In genomic region chr7:140053812-140054539, GRCh38 we compare ENCODE assay signal across 10 cellular contexts. TPM values are rescaled to one million over a fixed set of nuclear protein-coding genes. Genes with fewer than 3 reads are reported as not detected.
DNase-seq lines count a peak whose midpoint lies in the region; ATAC-seq and TF ChIP-seq lines count a peak whose summit lies in the region.
"Had no signal": no experiment of that assay in that cellular context is flagged by ENCODE, and none has a peak within 500 bp of the region (broad histone marks: within the 10 kb centered on the region; RNA-seq: fewer than 3 reads in every experiment).

No MANE protein-coding gene starts in this region.

- H3K36me3 ChIP-seq in endodermal cell (ENCODE audit: control insufficient read depth, insufficient read depth, low read length) (no peaks in the 10 kb centered on the region), tibial artery (peaks cover 9 to 20% (median 9%) of the 10 kb centered on the region in 3 donors)

- no peak overlapping the region for H3K27ac ChIP-seq in endodermal cell (ENCODE audit: low read depth, low read length)
- no peak overlapping the region for H3K27ac ChIP-seq in tibial artery

- H3K9me3 Mint-ChIP-seq in activated T-helper 2 cell treated with anti-CD3 and anti-CD28 coated beads, Interferon-gamma antibody, Interleukin-2, Interleukin-4, amounts not matched to agents 10 μg/mL and 5 μg/mL and 100 μg/mL, durations not matched to agents 14 hours and 24 hours and 36 hours, result no peaks in the 10 kb centered on the region
- H3K9me3 Mint-ChIP-seq in endodermal cell, result no peaks in the 10 kb centered on the region

- H3K9me3 ChIP-seq in endodermal cell (ENCODE audit: control insufficient read depth, low read length) (no peaks in the 10 kb centered on the region), tibial artery (no peaks in the 10 kb centered on the region)

- intact Hi-C loops in activated T-helper 2 cell treated with anti-CD3 and anti-CD28 coated beads, Interferon-gamma antibody, Interleukin-2, Interleukin-4, amounts not matched to agents 10 μg/mL and 5 μg/mL and 100 μg/mL, durations not matched to agents 14 hours and 24 hours and 36 hours (cut with micrococcal nuclease), result no loop called here
- intact Hi-C loops in tibial artery (cut with DNase I; ENCODE audit: low total_unique reads), result no loop called here

- peaks cover 33% of the 10 kb centered on the region for H3K4me1 Mint-ChIP-seq in activated T-helper 2 cell treated with anti-CD3 and anti-CD28 coated beads, Interferon-gamma antibody, Interleukin-2, Interleukin-4, amounts not matched to agents 10 μg/mL and 5 μg/mL and 100 μg/mL, durations not matched to agents 14 hours and 24 hours and 36 hours (ENCODE audit: low read depth)
- H3K4me1 Mint-ChIP-seq in endodermal cell, result no peaks in the 10 kb centered on the region

- H3K4me3 ChIP-seq in endodermal cell (ENCODE audit: low read length) (no peak overlapping the region), tibial artery (no peak overlapping the region)

- peak overlapping the region; percentile 16 for H3K27ac Mint-ChIP-seq in activated T-helper 2 cell treated with anti-CD3 and anti-CD28 coated beads, Interferon-gamma antibody, Interleukin-2, Interleukin-4, amounts not matched to agents 10 μg/mL and 5 μg/mL and 100 μg/mL, durations not matched to agents 14 hours and 24 hours and 36 hours
- no peak overlapping the region for H3K27ac Mint-ChIP-seq in endodermal cell

- peaks cover 59% of the 10 kb centered on the region for H3K36me3 Mint-ChIP-seq in activated T-helper 2 cell treated with anti-CD3 and anti-CD28 coated beads, Interferon-gamma antibody, Interleukin-2, Interleukin-4, amounts not matched to agents 10 μg/mL and 5 μg/mL and 100 μg/mL, durations not matched to agents 14 hours and 24 hours and 36 hours (ENCODE audit: low read depth)
- no peaks in the 10 kb centered on the region for H3K36me3 Mint-ChIP-seq in endodermal cell (ENCODE audit: low read depth)

- TF ChIP-seq POLR2A in GM18505 (IDR thresholded peaks at IDR 0.05; ENCODE audit: borderline replicate concordance, extremely low read depth, insufficient read depth, insufficient read length), result no peak

- no peak for TF ChIP-seq CTCF in endodermal cell (conservative IDR thresholded peaks at IDR 0.05)
- no peak for TF ChIP-seq CTCF in tibial artery (IDR thresholded peaks at IDR 0.05)

- H3K4me1 ChIP-seq in endodermal cell (ENCODE audit: control insufficient read depth, insufficient read depth, low read length) (no peaks in the 10 kb centered on the region), tibial artery (peaks cover 0 to 21% (median under 1%) of the 10 kb centered on the region in 4 donors)

- WGBS in endodermal cell (ENCODE audit: insufficient coverage in 1 of 2, insufficient read length in 1 of 2), 2 experiments, result 93 to 100% methylated on average over 1 to 3 of the region's 3 CpGs

- DNase-seq in activated T-helper 2 cell treated with anti-CD3 and anti-CD28 coated beads, Interferon-gamma antibody, Interleukin-2, Interleukin-4, amounts not matched to agents 10 μg/mL and 5 μg/mL and 100 μg/mL, durations not matched to agents 14 hours and 24 hours and 36 hours (ENCODE audit: low spot score), result no peak
- DNase-seq in cerebellar cortex (ENCODE audit: low spot score), result no peak
- DNase-seq in endodermal cell, result no peak
- no peak for DNase-seq in NCI-H446 treated with DMSO at 0.1 percent for 48 hours (lab: John Stamatoyannopoulos, UW)
- DNase-seq in tibial artery, result no peak
- DNase-seq: activated CD4-positive, alpha-beta T cell treated with anti-CD3 and anti-CD28 coated beads for 48 hours had no signal

- H3K9ac ChIP-seq in endodermal cell (ENCODE audit: extremely low read depth, low read length, poor library complexity, severe bottlenecking), result no peak overlapping the region

- ATAC-seq in GM18505 (IDR thresholded peaks at IDR 0.05; ENCODE audit: unreplicated experiment) (peak; percentile 78), GM19467 (IDR thresholded peaks at IDR 0.05; ENCODE audit: unreplicated experiment) (peak; percentile 84), HG03066 (IDR thresholded peaks at IDR 0.05; ENCODE audit: low read depth, unreplicated experiment) (peak; percentile 96)

- H3K27me3 ChIP-seq in endodermal cell (ENCODE audit: control insufficient read depth, insufficient read depth, low read length, poor library complexity, severe bottlenecking) (no peaks in the 10 kb centered on the region), tibial artery (no peaks in the 10 kb centered on the region)

- no peak overlapping the region for H3K4me3 Mint-ChIP-seq in activated T-helper 2 cell treated with anti-CD3 and anti-CD28 coated beads, Interferon-gamma antibody, Interleukin-2, Interleukin-4, amounts not matched to agents 10 μg/mL and 5 μg/mL and 100 μg/mL, durations not matched to agents 14 hours and 24 hours and 36 hours (ENCODE audit: low read depth)
- H3K4me3 Mint-ChIP-seq in endodermal cell, result no peak overlapping the region

- no peaks in the 10 kb centered on the region for H3K27me3 Mint-ChIP-seq in activated T-helper 2 cell treated with anti-CD3 and anti-CD28 coated beads, Interferon-gamma antibody, Interleukin-2, Interleukin-4, amounts not matched to agents 10 μg/mL and 5 μg/mL and 100 μg/mL, durations not matched to agents 14 hours and 24 hours and 36 hours (ENCODE audit: low read depth)
- no peaks in the 10 kb centered on the region for H3K27me3 Mint-ChIP-seq in endodermal cell (ENCODE audit: insufficient read depth)

RNA-seq across cellular contexts. Expression of gene PARP12, which starts 8.8 kb away (rescaled TPM):
- 23.6 and 24.6 TPM in 2 replicates for total RNA-seq in activated T-helper 2 cell treated with anti-CD3 and anti-CD28 coated beads, Interferon-gamma antibody, Interleukin-2, Interleukin-4, amounts not matched to agents 10 μg/mL and 5 μg/mL and 100 μg/mL, durations not matched to agents 14 hours and 24 hours and 36 hours
- 10 to 100 TPM in 1 of 2 donors, 1 to 10 TPM in 1; 9.4 to 10.4 TPM for total RNA-seq in endodermal cell
- 1.00 TPM for polyA plus RNA-seq in endodermal cell (2013, experiment 1 of 2)
- 0.75 TPM for polyA plus RNA-seq in endodermal cell (2013, experiment 2 of 2)
- polyA plus RNA-seq: neural cell had no signal
